ENCODE assay signal across 26 cellular contexts in genomic region chr3:177317247-177317646, GRCh38.
A peak's percentile ranks its signal among the peaks of the same experiment; 100 is the strongest.
DNase-seq lines count a peak whose midpoint lies in the region; ATAC-seq, FAIRE-seq and TF ChIP-seq lines count a peak whose summit lies in the region.
"Had no signal": no experiment of that assay in that cellular context is flagged by ENCODE, and none has a peak within 500 bp of the region (broad histone marks: within the 10 kb centered on the region; RNA-seq: fewer than 3 reads in every experiment).

No MANE protein-coding gene starts in this region.

- H3K9me3 ChIP-seq in T-helper 17 cell (ENCODE audit: control insufficient read depth, low read length, poor library complexity, severe bottlenecking) (no peaks in the 10 kb centered on the region), GM12878 (replicated peaks; ENCODE audit: control insufficient read depth, insufficient read depth, low read length) (peaks cover 7% of the 10 kb centered on the region; the same call in 2 of the 3 replicates)
- H3K9me3 ChIP-seq: SJSA1 had no signal

- H3K4me1 ChIP-seq in GM12878 (ENCODE audit: control insufficient read depth, insufficient read depth, low read length): peaks cover 21% of the 10 kb centered on the region
- H3K4me1 ChIP-seq: SJSA1 had no signal

- FAIRE-seq in GM12878 (lab: Jason Lieb, UNC): no peak
- no peak for FAIRE-seq in H54 (lab: Jason Lieb, UNC)
- FAIRE-seq: D721Med had no signal

- H2AFZ ChIP-seq in GM12878 (ENCODE audit: control insufficient read depth, low read depth, low read length): no peak overlapping the region
- H2AFZ ChIP-seq: GM23248 had no signal

- no peak for TF ChIP-seq CTCF in natural killer cell (IDR thresholded peaks at IDR 0.05)
- TF ChIP-seq CTCF in GM12878 (IDR thresholded peaks at IDR 0.05 in 2 of 3, conservative IDR thresholded peaks at IDR 0.05 in 1 of 3; ENCODE audit: control insufficient read depth in 2 of 3, extremely low read depth in 1 of 3, insufficient read depth in 1 of 3, low read depth in 3 of 3, low read length in 3 of 3): no peak
- TF ChIP-seq CTCF in Calu3 (IDR thresholded peaks at IDR 0.05; ENCODE audit: unreplicated experiment): no peak

- H3K27ac ChIP-seq in GM12878 (ENCODE audit: control insufficient read depth, insufficient read depth): no peak overlapping the region
- H3K27ac ChIP-seq: C4-2B, GM23248, SJSA1 had no signal

- TF ChIP-seq POLR2A in GM12878 (IDR thresholded peaks at IDR 0.05; ENCODE audit: low read depth, low read length) (no peak), H54 (IDR thresholded peaks at IDR 0.05; ENCODE audit: low read depth, low read length) (no peak)

- no TSS peak for BruUV-seq in GM12878 (replicated peaks; lab: Mats Ljungman, UMichigan)
- no TSS peak for BruUV-seq in Calu3 (replicated peaks; lab: Mats Ljungman, UMichigan)

- H3K27ac Mint-ChIP-seq in natural killer cell (no peak overlapping the region), T-helper 17 cell (peak overlapping the region; percentile 68), Calu3 (ENCODE audit: unreplicated experiment) (no peak overlapping the region)
- peak overlapping the region in 1 of 2 donors; percentile 58 for H3K27ac Mint-ChIP-seq in natural killer cell treated with Interleukin-12 subunit alpha and Interleukin-12 subunit beta and Interleukin-15 and Interleukin-18, amount 100 ng/mL, for 72 hours

- intact Hi-C loops in natural killer cell (cut with micrococcal nuclease): no loop called here
- intact Hi-C loops in GM12878 (cut with micrococcal nuclease; ENCODE audit: unreplicated experiment): loop anchor here (5.0 kb wide), 1 partner anchor 120 kb away; the partner anchor contains the start of gene TBL1XR1
- intact Hi-C loops in Calu3 (cut with micrococcal nuclease; ENCODE audit: unreplicated experiment): no loop called here

- no peaks in the 10 kb centered on the region for H4K20me1 ChIP-seq in GM12878 (ENCODE audit: control insufficient read depth, insufficient read depth)

- H3K4me3 ChIP-seq in GM12878: no peak overlapping the region
- H3K4me3 ChIP-seq: GM23248, SJSA1 had no signal

- DNase-seq in natural killer cell (no peak), T-helper 17 cell (no peak), GM12878 (ENCODE audit: low read depth, low spot score) (no peak), H54 (ENCODE audit: insufficient read length, low spot score) (no peak), Calu3 (no peak)
- no peak for DNase-seq in natural killer cell treated with Interleukin-12 subunit alpha and Interleukin-12 subunit beta and Interleukin-15 and Interleukin-18, amount 100 ng/mL, for 72 hours (ENCODE audit: low spot score)
- DNase-seq: 8988T, AML-193, DMS53, EL, GF-D8, GM23248, HCEC 1CT, Karpas-422, NCI-H1417, NCI-H1694 treated with DMSO at 0.1 percent for 48 hours, NCI-H2081 treated with DMSO at 0.1 percent for 48 hours, NCI-H2171 treated with DMSO at 0.1 percent for 48 hours, NCI-H524 treated with DMSO at 0.1 percent for 48 hours, NCI-H82, OCI-M1 had no signal

- no peak overlapping the region for H3K9ac ChIP-seq in GM12878 (ENCODE audit: control insufficient read depth, insufficient read depth, low read length)
- H3K9ac ChIP-seq: GM23248 had no signal

- ATAC-seq in natural killer cell (no peak), T-helper 17 cell (no peak), GM12878 (no peak), GM19455 (IDR thresholded peaks at IDR 0.05; ENCODE audit: unreplicated experiment) (no peak)
- ATAC-seq in natural killer cell treated with Interleukin-12 subunit alpha and Interleukin-12 subunit beta and Interleukin-15 and Interleukin-18, amount 100 ng/mL, for 72 hours: no peak
- ATAC-seq: Right ventricle myocardium inferior had no signal

- no peaks in the 10 kb centered on the region for H3K79me2 ChIP-seq in GM12878 (ENCODE audit: control insufficient read depth, insufficient read depth, low read length)

- H3K27me3 ChIP-seq in GM12878 (replicated peaks in 1 of 2; ENCODE audit: control insufficient read depth in 2 of 2, insufficient read depth in 2 of 2, low read length in 1 of 2): no peaks in the 10 kb centered on the region
- H3K27me3 ChIP-seq: SJSA1 had no signal

- no peaks in the 10 kb centered on the region for H3K27me3 Mint-ChIP-seq in natural killer cell (ENCODE audit: low read depth in 2 of 2)
- no peaks in the 10 kb centered on the region for H3K27me3 Mint-ChIP-seq in natural killer cell treated with Interleukin-12 subunit alpha and Interleukin-12 subunit beta and Interleukin-15 and Interleukin-18, amount 100 ng/mL, for 72 hours
- H3K27me3 Mint-ChIP-seq in T-helper 17 cell: no peaks in the 10 kb centered on the region
- no peaks in the 10 kb centered on the region for H3K27me3 Mint-ChIP-seq in Calu3 (ENCODE audit: unreplicated experiment)

- WGBS in GM12878 (ENCODE audit: insufficient coverage, insufficient replicate concordance, low lambda C conversion rate, missing lambda C conversion rate): 96% methylated on average over 2 of the region's 2 CpGs

- RAD21 ChIA-PET in GM12878 (lab: Charles Lee; ENCODE audit: unreplicated experiment): interaction anchor here (0.9 kb wide), 1 partner anchor 43 kb away, joined by 5 read pairs; no protein-coding TSS in a partner anchor

- H3K4me3 Mint-ChIP-seq in natural killer cell: peak overlapping the region; percentile 72
- H3K4me3 Mint-ChIP-seq in natural killer cell treated with Interleukin-12 subunit alpha and Interleukin-12 subunit beta and Interleukin-15 and Interleukin-18, amount 100 ng/mL, for 72 hours: no peak overlapping the region
- no peak overlapping the region for H3K4me3 Mint-ChIP-seq in T-helper 17 cell
- H3K4me3 Mint-ChIP-seq in Calu3 (ENCODE audit: low read depth, unreplicated experiment): no peak overlapping the region

- SMC1A ChIA-PET in GM12878 (lab: Charles Lee; ENCODE audit: uncharacterized antibody, unreplicated experiment): interaction anchor here (0.6 kb wide), 1 partner anchor 546 kb away, joined by 3 read pairs; no protein-coding TSS in a partner anchor

- H3K36me3 Mint-ChIP-seq in natural killer cell (peaks cover 5% of the 10 kb centered on the region), T-helper 17 cell (ENCODE audit: low read depth) (peaks cover 2% of the 10 kb centered on the region), Calu3 (ENCODE audit: insufficient read depth, unreplicated experiment) (no peaks in the 10 kb centered on the region)
- H3K36me3 Mint-ChIP-seq in natural killer cell treated with Interleukin-12 subunit alpha and Interleukin-12 subunit beta and Interleukin-15 and Interleukin-18, amount 100 ng/mL, for 72 hours: peaks cover 5% of the 10 kb centered on the region

- CTCF ChIA-PET in GM12878 (lab: Yijun Ruan, JAX) (no interaction called here), Calu3 (lab: Charles Lee) (no interaction called here)

- H3K4me1 Mint-ChIP-seq in natural killer cell (peaks cover 20% of the 10 kb centered on the region in 2 donors), T-helper 17 cell (peaks cover 18% of the 10 kb centered on the region), Calu3 (ENCODE audit: low read depth, unreplicated experiment) (peaks cover 11% of the 10 kb centered on the region)
- H3K4me1 Mint-ChIP-seq in natural killer cell treated with Interleukin-12 subunit alpha and Interleukin-12 subunit beta and Interleukin-15 and Interleukin-18, amount 100 ng/mL, for 72 hours (ENCODE audit: low read depth in 2 of 2): peaks cover 31 to 33% of the 10 kb centered on the region in 2 donors

- H3K9me3 Mint-ChIP-seq in natural killer cell (no peaks in the 10 kb centered on the region), Calu3 (ENCODE audit: low read depth, unreplicated experiment) (no peaks in the 10 kb centered on the region)
- H3K9me3 Mint-ChIP-seq in natural killer cell treated with Interleukin-12 subunit alpha and Interleukin-12 subunit beta and Interleukin-15 and Interleukin-18, amount 100 ng/mL, for 72 hours: peaks cover 5% of the 10 kb centered on the region

- H3K4me2 ChIP-seq in GM12878 (ENCODE audit: control insufficient read depth, insufficient read depth): peak overlapping the region; percentile 18; the same call in 1 of the 2 replicates

- no peak for TF ChIP-seq RAD21 in GM12878 (IDR thresholded peaks at IDR 0.05; ENCODE audit: insufficient read depth, low read depth, low read length)

- POLR2A ChIA-PET in GM12878 (lab: Charles Lee): interaction anchor here (0.6 kb wide), 1 partner anchor 206 kb away, joined by 4 read pairs; no protein-coding TSS in a partner anchor

- in situ Hi-C loops in GM12878 (cut with MboI): no loop called here

- no peak for TF ChIP-seq EP300 in GM12878 (IDR thresholded peaks at IDR 0.05; ENCODE audit: borderline replicate concordance in 1 of 2, control insufficient read depth in 1 of 2, low read depth in 2 of 2, low read length in 2 of 2)

- no peaks in the 10 kb centered on the region for H3K36me3 ChIP-seq in GM12878 (ENCODE audit: control insufficient read depth in 2 of 2, insufficient read depth in 2 of 2, low read length in 1 of 2)
- H3K36me3 ChIP-seq: SJSA1 had no signal

TF ChIP-seq in GM12878, 131 proteins besides CTCF, POLR2A, EP300 and RAD21 (continues in another document):
- TF ChIP-seq ZNF384 (IDR thresholded peaks at IDR 0.05; ENCODE audit: borderline replicate concordance, low read depth, low read length) (no peak), KAT2A (conservative IDR thresholded peaks at IDR 0.05; ENCODE audit: control insufficient read depth, low read depth, low read length) (no peak), SIX5 (IDR thresholded peaks at IDR 0.05; ENCODE audit: low read depth, low read length, severe bottlenecking) (no peak)
